ENCODE assay signal across 8 cellular contexts in genomic region chr1:155062702-155063411, GRCh38. TPM values are rescaled to one million over a fixed set of nuclear protein-coding genes. Genes with fewer than 3 reads are reported as not detected.
A peak's percentile ranks its signal among the peaks of the same experiment; 100 is the strongest.
DNase-seq lines count a peak whose midpoint lies in the region; ATAC-seq, FAIRE-seq and TF ChIP-seq lines count a peak whose summit lies in the region.

No MANE protein-coding gene starts in this region.

- no peaks in the 10 kb centered on the region for H3K9me3 ChIP-seq in K562 (replicated peaks; ENCODE audit: control insufficient read depth, insufficient read depth, low read depth, low read length)

- peak overlapping the region; percentile 86 for H2AFZ ChIP-seq in K562 (ENCODE audit: low read depth, low read length)

- peaks cover 7% of the 10 kb centered on the region for H3K9me1 ChIP-seq in K562 (ENCODE audit: control insufficient read depth, insufficient read depth, low read length)

- no peak for TF ChIP-seq EP300 in K562 (IDR thresholded peaks at IDR 0.05; ENCODE audit: low read length)

- FAIRE-seq in K562 (lab: Jason Lieb, UNC) = peak; percentile 81

- ATAC-seq in K562 (peak; percentile 81), GM21526 (IDR thresholded peaks at IDR 0.05; ENCODE audit: low FRiP score, unreplicated experiment) (no peak), GM18517 (IDR thresholded peaks at IDR 0.05; ENCODE audit: unreplicated experiment) (no peak)

- in situ Hi-C loops in K562 (cut with MboI) = loop anchor here (5.0 kb wide), 1 partner anchor 106 kb away; the partner anchor contains the start of gene PBXIP1

- peaks cover 27 to 59% of the 10 kb centered on the region in 2 experiments for H3K4me1 ChIP-seq in K562 (replicated peaks in 1 of 2; ENCODE audit: control insufficient read depth in 2 of 2, insufficient read depth in 2 of 2, low read length in 2 of 2)

- TF ChIP-seq RAD21 in K562 (CRISPR knock-in tag; conservative IDR thresholded peaks at IDR 0.05 in 1 of 2, IDR thresholded peaks at IDR 0.05 in 1 of 2) = peak; percentile 91 to 96

- H3K79me2 ChIP-seq in K562 (ENCODE audit: control insufficient read depth, insufficient read depth, low read length) = peaks cover 9% of the 10 kb centered on the region; the same call in 2 of the 3 replicates

- H3K9ac ChIP-seq in K562 (ENCODE audit: insufficient read depth in 1 of 2, low read depth in 2 of 2, low read length in 2 of 2) = peak overlapping the region in 1 of 2 experiments; percentile 79; a peak in 2 of 4 replicates

- POLR2A ChIA-PET in K562 (lab: Yijun Ruan, JAX) = interaction anchor here (0.6 to 1.9 kb wide), 5 partner anchors 22 to 396 kb away, joined by 3 to 6 read pairs (median 3); partner anchors contain the start of gene SHC1

- H3K4me2 ChIP-seq in K562 (ENCODE audit: insufficient read depth, low read length) = peak overlapping the region; percentile 81

- TF ChIP-seq POLR2A in K562 (conservative IDR thresholded peaks at IDR 0.05) = no peak

- peak overlapping the region; percentile 58 for H3K4me3 ChIP-seq in K562

- no TSS peak for BruUV-seq in K562 (replicated peaks; lab: Mats Ljungman, UMichigan)

- WGBS in K562 (ENCODE audit: insufficient coverage, low coverage, missing lambda C conversion rate) = 5% methylated on average over 43 of the region's 46 CpGs

- TF ChIP-seq CTCF in K562 (IDR thresholded peaks at IDR 0.05 in 2 of 3, conservative IDR thresholded peaks at IDR 0.05 in 1 of 3; ENCODE audit: insufficient read depth in 2 of 3, low read depth in 1 of 3, low read length in 3 of 3) = peak; percentile 88 to 97 (median 96)

- DNase-seq in DMS 273 (lab: John Stamatoyannopoulos, UW; ENCODE audit: unreplicated experiment) (peak; percentile 90), HT-29 (ENCODE audit: low spot score) (peak; percentile 84), T follicular helper cell (ENCODE audit: low read depth) (peak; percentile 55), K562 (ENCODE audit: extremely low read depth in 1 of 4, low spot score in 3 of 4) (peak; percentile 72 to 87 (median 80)), islet precursor cell (peak; percentile 93)
- peak; percentile 77 for DNase-seq in stimulated activated CD4-positive, alpha-beta T cell treated with anti-CD3 and anti-CD28 coated beads, Interleukin-4, amount 100 ng/mL, for 24 hours

- peaks cover 32% of the 10 kb centered on the region; the same call in 2 of the 3 replicates for H3K36me3 ChIP-seq in K562 (ENCODE audit: control insufficient read depth, insufficient read depth, low read length)

- no peaks in the 10 kb centered on the region for H3K27me3 ChIP-seq in K562 (ENCODE audit: control insufficient read depth in 2 of 2, insufficient read depth in 2 of 2, low read length in 2 of 2)

- intact Hi-C loops in K562 (cut with micrococcal nuclease) = loop anchor here (1.0 to 5.0 kb wide), 5 partner anchors 8 to 504 kb away; partner anchors contain the start of genes CKS1B, SHC1 and UBE2Q1

- CTCF ChIA-PET in K562 (lab: Yijun Ruan, JAX; ENCODE audit: low intra/inter-chr PET ratio) = interaction anchor here (0.7 to 4.0 kb wide), 5 partner anchors 17 to 583 kb away, joined by 3 to 153 read pairs (median 9); partner anchors contain the start of gene EFNA3

- no peaks in the 10 kb centered on the region; the same call in 1 of the 2 replicates for H4K20me1 ChIP-seq in K562 (replicated peaks; ENCODE audit: control insufficient read depth, insufficient read depth, low read length)

- H3K27ac ChIP-seq in K562 (ENCODE audit: extremely low read depth, low read depth, low read length) = no peak overlapping the region; the same call in 2 of the 3 replicates

RNA-seq across cellular contexts. Expression of gene EFNA4, which starts 0.7 kb away (rescaled TPM):
- total RNA-seq in HT-29 (2014; rRNA removed; shearing (Covaris generic)) = 34.6 and 45.0 TPM in 2 replicates
- total RNA-seq in K562 (2011; cell fraction: chromatin; rRNA removed; ENCODE audit: low replicate concordance) = 4.6 and 12.1 TPM in 2 replicates
- 12.6 and 17.5 TPM in 2 replicates for total RNA-seq in K562 (2011; cell fraction: nucleolus; rRNA removed)
- 10.9 and 12.2 TPM in 2 replicates for total RNA-seq in K562 (2011; cell fraction: nucleoplasm; rRNA removed)
- total RNA-seq in K562 (2014; rRNA removed) (7.4 and 10.6 TPM in 2 replicates), K562 (2014; rRNA removed; fragmentation: Illumina TruSeq; extraction: Trizol) (2.0 and 2.9 TPM in 2 replicates), K562 (2015; rRNA removed; fragmentation: Illumina TruSeq; extraction: Trizol) (5.7 and 5.9 TPM in 2 replicates), K562 (2021) (4.7 and 6.1 TPM in 2 replicates)
- polyA plus RNA-seq in K562 (2011; rRNA removed) (6.5 and 10.2 TPM in 2 replicates), K562 (2014; fragmentation: Illumina TruSeq; extraction: Trizol) (6.1 and 6.2 TPM in 2 replicates), K562 (2014; fragmentation: Nextera tagmentation; extraction: Ambion mirVana) (under 1 TPM; 0.68 to 0.89 TPM), K562 (2014; rRNA removed) (5.9 and 6.5 TPM in 2 replicates)
- polyA plus RNA-seq in K562 (2011; cell fraction: cytosol; rRNA removed) = 11.8 and 12.2 TPM in 2 replicates
- polyA plus RNA-seq in K562 (2011; cell fraction: nucleus; rRNA removed) = 8.5 and 9.2 TPM in 2 replicates
- polyA plus RNA-seq in K562 (2012) = 6.1 and 6.4 TPM in 2 replicates
- 2.5 and 5.7 TPM in 2 replicates for polyA minus RNA-seq in K562 (2011; rRNA and poly(A)+ RNA removed)
- polyA minus RNA-seq in K562 (2011; cell fraction: cytosol; rRNA and poly(A)+ RNA removed) = 4.9 and 6.5 TPM in 2 replicates
- polyA minus RNA-seq in K562 (2011; cell fraction: nucleus; rRNA and poly(A)+ RNA removed) = 2.6 TPM in 2 replicates

RNA-seq across cellular contexts. Expression of gene ADAM15, which starts 11.7 kb away (rescaled TPM):
- total RNA-seq in HT-29 (2014; rRNA removed; shearing (Covaris generic)) = 177 and 185 TPM in 2 replicates
- 77.6 and 286 TPM in 2 replicates for total RNA-seq in K562 (2011; cell fraction: chromatin; rRNA removed; ENCODE audit: low replicate concordance)
- 230 and 253 TPM in 2 replicates for total RNA-seq in K562 (2011; cell fraction: nucleolus; rRNA removed)
- total RNA-seq in K562 (2011; cell fraction: nucleoplasm; rRNA removed) = 121 and 122 TPM in 2 replicates
- 35.9 and 61.0 TPM in 2 replicates for total RNA-seq in K562 (2014; rRNA removed)
- total RNA-seq in K562 (2014; rRNA removed; fragmentation: Illumina TruSeq; extraction: Trizol) = 10.1 and 15.2 TPM in 2 replicates
- 34.3 and 35.4 TPM in 2 replicates for total RNA-seq in K562 (2015; rRNA removed; fragmentation: Illumina TruSeq; extraction: Trizol)
- 67.8 and 72.3 TPM in 2 replicates for total RNA-seq in K562 (2021)
- polyA plus RNA-seq in K562 (2011; rRNA removed) = 29.8 and 54.7 TPM in 2 replicates
- polyA plus RNA-seq in K562 (2011; cell fraction: cytosol; rRNA removed) = 48.9 and 94.6 TPM in 2 replicates
- 188 and 324 TPM in 2 replicates for polyA plus RNA-seq in K562 (2011; cell fraction: nucleus; rRNA removed)
- polyA plus RNA-seq in K562 (2012) = 48.3 and 70.8 TPM in 2 replicates
- 32.8 and 39.7 TPM in 2 replicates for polyA plus RNA-seq in K562 (2014; fragmentation: Illumina TruSeq; extraction: Trizol)
- polyA plus RNA-seq in K562 (2014; fragmentation: Nextera tagmentation; extraction: Ambion mirVana) = 1 to 10 TPM in 1 of 2 experiments, under 1 TPM in 1; 0.69 to 2.6 TPM
- polyA plus RNA-seq in K562 (2014; rRNA removed) = 53.2 and 66.2 TPM in 2 replicates
- 25.0 and 32.3 TPM in 2 replicates for polyA minus RNA-seq in K562 (2011; rRNA and poly(A)+ RNA removed)
- polyA minus RNA-seq in K562 (2011; cell fraction: cytosol; rRNA and poly(A)+ RNA removed) = 58.9 and 76.8 TPM in 2 replicates
- 56.0 and 61.5 TPM in 2 replicates for polyA minus RNA-seq in K562 (2011; cell fraction: nucleus; rRNA and poly(A)+ RNA removed)

RNA-seq across cellular contexts. Expression of gene EFNA3, which starts 15.8 kb away (rescaled TPM):
- 2.4 and 3.9 TPM in 2 replicates for total RNA-seq in HT-29 (2014; rRNA removed; shearing (Covaris generic))
- 3.7 and 9.0 TPM in 2 replicates for total RNA-seq in K562 (2011; cell fraction: chromatin; rRNA removed; ENCODE audit: low replicate concordance)
- 11.2 and 12.4 TPM in 2 replicates for total RNA-seq in K562 (2011; cell fraction: nucleolus; rRNA removed)
- 8.1 and 10.5 TPM in 2 replicates for total RNA-seq in K562 (2011; cell fraction: nucleoplasm; rRNA removed)
- 4.5 and 8.6 TPM in 2 replicates for total RNA-seq in K562 (2014; rRNA removed)
- 1.7 and 3.3 TPM in 2 replicates for total RNA-seq in K562 (2014; rRNA removed; fragmentation: Illumina TruSeq; extraction: Trizol)
- total RNA-seq in K562 (2015; rRNA removed; fragmentation: Illumina TruSeq; extraction: Trizol) = 4.7 and 4.9 TPM in 2 replicates
- 6.2 and 7.1 TPM in 2 replicates for total RNA-seq in K562 (2021)
- 7.3 and 10.9 TPM in 2 replicates for polyA plus RNA-seq in K562 (2011; rRNA removed)
- polyA plus RNA-seq in K562 (2011; cell fraction: cytosol; rRNA removed) = 10.9 and 15.6 TPM in 2 replicates
- polyA plus RNA-seq in K562 (2011; cell fraction: nucleus; rRNA removed) = 14.1 and 14.9 TPM in 2 replicates
- 4.5 and 7.1 TPM in 2 replicates for polyA plus RNA-seq in K562 (2012)
- 7.9 and 9.3 TPM in 2 replicates for polyA plus RNA-seq in K562 (2014; fragmentation: Illumina TruSeq; extraction: Trizol)
- under 1 TPM; 0.59 to 0.63 TPM for polyA plus RNA-seq in K562 (2014; fragmentation: Nextera tagmentation; extraction: Ambion mirVana)
- polyA plus RNA-seq in K562 (2014; rRNA removed) = 4.8 and 6.8 TPM in 2 replicates
- 2.0 and 3.1 TPM in 2 replicates for polyA minus RNA-seq in K562 (2011; rRNA and poly(A)+ RNA removed)
- 5.5 and 6.3 TPM in 2 replicates for polyA minus RNA-seq in K562 (2011; cell fraction: cytosol; rRNA and poly(A)+ RNA removed)
- 2.7 and 5.9 TPM in 2 replicates for polyA minus RNA-seq in K562 (2011; cell fraction: nucleus; rRNA and poly(A)+ RNA removed)

RNA-seq across cellular contexts. Expression of gene DCST1, which starts 29.2 kb away (rescaled TPM):
- total RNA-seq in HT-29 (2014; rRNA removed; shearing (Covaris generic)) = 0.05 TPM in 1 of 2 replicates, not detected in the other
- total RNA-seq in K562 (2011; cell fraction: chromatin; rRNA removed; ENCODE audit: low replicate concordance) = not detected in 2 replicates
- not detected in 2 replicates for total RNA-seq in K562 (2011; cell fraction: nucleolus; rRNA removed)
- total RNA-seq in K562 (2011; cell fraction: nucleoplasm; rRNA removed) = not detected in 2 replicates
- total RNA-seq in K562 (2014; rRNA removed) (not detected in 2 replicates), K562 (2014; rRNA removed; fragmentation: Illumina TruSeq; extraction: Trizol) (not detected in 2 replicates), K562 (2015; rRNA removed; fragmentation: Illumina TruSeq; extraction: Trizol) (not detected in 2 replicates), K562 (2021) (not detected in 2 replicates)
- polyA plus RNA-seq in K562 (2011; rRNA removed) (not detected in 2 replicates), K562 (2014; fragmentation: Illumina TruSeq; extraction: Trizol) (not detected in 2 replicates), K562 (2014; fragmentation: Nextera tagmentation; extraction: Ambion mirVana) (not detected), K562 (2014; rRNA removed) (not detected in 2 replicates)
- polyA plus RNA-seq in K562 (2011; cell fraction: cytosol; rRNA removed) = not detected in 2 replicates
- polyA plus RNA-seq in K562 (2011; cell fraction: nucleus; rRNA removed) = 0.08 and 0.10 TPM in 2 replicates
- polyA plus RNA-seq in K562 (2012) = 0.15 TPM in 1 of 2 replicates, not detected in the other
- polyA minus RNA-seq in K562 (2011; rRNA and poly(A)+ RNA removed) = not detected in 2 replicates
- polyA minus RNA-seq in K562 (2011; cell fraction: cytosol; rRNA and poly(A)+ RNA removed) = not detected in 2 replicates
- polyA minus RNA-seq in K562 (2011; cell fraction: nucleus; rRNA and poly(A)+ RNA removed) = not detected in 2 replicates

RNA-seq across cellular contexts. Expression of gene DCST2, which starts 29.3 kb away (rescaled TPM):
- 0.70 and 3.3 TPM in 2 replicates for total RNA-seq in HT-29 (2014; rRNA removed; shearing (Covaris generic))
- 1.1 and 2.4 TPM in 2 replicates for total RNA-seq in K562 (2011; cell fraction: chromatin; rRNA removed; ENCODE audit: low replicate concordance)
- total RNA-seq in K562 (2011; cell fraction: nucleolus; rRNA removed) = 1.3 and 1.7 TPM in 2 replicates
- 0.99 and 1.3 TPM in 2 replicates for total RNA-seq in K562 (2011; cell fraction: nucleoplasm; rRNA removed)
- 0.12 TPM in 1 of 2 replicates, not detected in the other for total RNA-seq in K562 (2014; rRNA removed)
- 0.11 TPM in 1 of 2 replicates, not detected in the other for total RNA-seq in K562 (2014; rRNA removed; fragmentation: Illumina TruSeq; extraction: Trizol)
- total RNA-seq in K562 (2015; rRNA removed; fragmentation: Illumina TruSeq; extraction: Trizol) = 0.11 TPM in 1 of 2 replicates, not detected in the other
- total RNA-seq in K562 (2021) = 0.09 and 0.40 TPM in 2 replicates
- polyA plus RNA-seq in K562 (2011; rRNA removed) = 0.49 and 1.1 TPM in 2 replicates
- 0.30 and 0.40 TPM in 2 replicates for polyA plus RNA-seq in K562 (2011; cell fraction: cytosol; rRNA removed)
- 9.0 and 9.2 TPM in 2 replicates for polyA plus RNA-seq in K562 (2011; cell fraction: nucleus; rRNA removed)
- polyA plus RNA-seq in K562 (2012) = 0.36 and 2.9 TPM in 2 replicates
- polyA plus RNA-seq in K562 (2014; fragmentation: Illumina TruSeq; extraction: Trizol) = 0.10 TPM in 1 of 2 replicates, not detected in the other
- polyA plus RNA-seq in K562 (2014; fragmentation: Nextera tagmentation; extraction: Ambion mirVana) = not detected
- 0.22 and 0.37 TPM in 2 replicates for polyA plus RNA-seq in K562 (2014; rRNA removed)
- polyA minus RNA-seq in K562 (2011; rRNA and poly(A)+ RNA removed) = 0.24 and 0.25 TPM in 2 replicates
- polyA minus RNA-seq in K562 (2011; cell fraction: cytosol; rRNA and poly(A)+ RNA removed) = not detected in 2 replicates
- 0.33 and 0.40 TPM in 2 replicates for polyA minus RNA-seq in K562 (2011; cell fraction: nucleus; rRNA and poly(A)+ RNA removed)
